ENCODE assay signal across 8 cellular contexts in the genomic region with DNA sequence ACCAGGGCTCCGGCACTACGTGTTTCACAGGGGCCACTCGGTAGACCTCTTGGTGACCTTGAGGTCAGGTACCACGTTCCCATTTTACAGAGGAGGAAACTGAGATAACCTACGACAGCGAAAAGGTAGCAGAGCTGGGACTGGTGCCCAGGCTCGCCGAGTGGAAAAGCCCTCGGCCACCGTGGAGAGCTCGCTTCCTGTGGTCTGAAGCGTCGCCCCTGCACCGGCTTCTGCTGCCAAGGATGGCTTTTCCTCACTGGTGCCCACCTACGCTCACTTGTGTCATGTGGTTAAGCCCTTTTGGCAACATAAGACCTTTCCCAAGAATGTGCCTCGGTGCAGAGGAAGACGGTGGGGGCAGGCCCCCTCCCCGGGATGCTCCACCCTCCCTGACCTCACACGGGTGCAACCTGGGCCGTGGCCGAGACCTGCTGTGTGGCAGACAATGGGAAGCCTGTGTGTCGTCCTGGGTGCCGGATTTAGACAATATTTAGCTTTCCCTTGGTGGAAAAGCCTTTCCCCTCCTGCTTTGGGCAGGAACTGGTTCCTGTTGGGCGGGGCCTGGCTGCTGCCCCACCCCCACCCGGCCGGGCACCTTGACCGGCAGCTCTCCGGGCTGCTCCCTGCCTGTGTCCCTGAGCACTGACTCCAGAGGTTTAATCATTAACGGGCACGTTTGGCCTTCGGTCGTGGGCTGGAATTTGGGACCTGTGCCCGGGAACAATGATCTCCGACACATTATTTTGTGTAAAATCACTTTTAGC.
A peak's percentile ranks its signal among the peaks of the same experiment; 100 is the strongest.
DNase-seq lines count a peak whose midpoint lies in the region; ATAC-seq lines count a peak whose summit lies in the region.

No MANE protein-coding gene starts in this region.

- H3K36me3 ChIP-seq in ACC112 (ENCODE audit: insufficient read depth, low read length) (no peaks in the 10 kb centered on the region), mucosa of stomach (ENCODE audit: control insufficient read depth, insufficient read depth, low read length) (no peaks in the 10 kb centered on the region)

- peak overlapping the region; percentile 48 for H2AFZ ChIP-seq in ACC112 (ENCODE audit: low read length, unreplicated experiment)

- H3K79me2 ChIP-seq in ACC112 (ENCODE audit: control insufficient read depth, insufficient read depth, low read length, unreplicated experiment): no peaks in the 10 kb centered on the region

- H3K27ac ChIP-seq in ACC112 (ENCODE audit: low read depth, low read length): peak overlapping the region; percentile 36; the same call in 1 of the 2 replicates

- H3K4me3 ChIP-seq in ACC112 (ENCODE audit: low read depth, low read length): peak overlapping the region; percentile 65
- H3K4me3 ChIP-seq in mucosa of stomach (ENCODE audit: low read length): peak overlapping the region; percentile 53

- H3K9ac ChIP-seq in mucosa of stomach (ENCODE audit: low read length): peak overlapping the region; percentile 74

- DNase-seq in HPDE6-E6E7 (ENCODE audit: extremely low spot score): peak; percentile 65
- peak; percentile 68 for DNase-seq in cerebellar cortex (ENCODE audit: low spot score)
- DNase-seq in NCI-H187 treated with DMSO at 0.1 percent for 48 hours (lab: John Stamatoyannopoulos, UW): no peak
- DNase-seq in DMS 273 treated with DMSO at 0.1 percent for 48 hours (lab: John Stamatoyannopoulos, UW): no peak

- no peak for ATAC-seq in HG02870 (IDR thresholded peaks at IDR 0.05; ENCODE audit: unreplicated experiment)
- no peak for ATAC-seq in HG03378 (IDR thresholded peaks at IDR 0.05; ENCODE audit: unreplicated experiment)

- no peaks in the 10 kb centered on the region for H3K27me3 ChIP-seq in ACC112 (ENCODE audit: insufficient read depth, low read length)
- H3K27me3 ChIP-seq in mucosa of stomach (ENCODE audit: control insufficient read depth, insufficient read depth, low read length): peaks cover 6% of the 10 kb centered on the region

- H3K9me3 ChIP-seq in mucosa of stomach (ENCODE audit: control insufficient read depth, low read length): no peaks in the 10 kb centered on the region

- H3K4me1 ChIP-seq in ACC112 (ENCODE audit: control insufficient read depth, insufficient read depth, low read length, unreplicated experiment) (peaks cover 18% of the 10 kb centered on the region), mucosa of stomach (ENCODE audit: control insufficient read depth, insufficient read depth, low read length) (peaks cover 47% of the 10 kb centered on the region)

Comparison
In these comparisons a context has a peak if more than half of its experiments do, and no peak if none do; other contexts are left out.
1. DNase-seq: peak in HPDE6-E6E7 (single experiment) and cerebellar cortex (single experiment); none in NCI-H187 treated with DMSO at 0.1 percent for 48 hours (single experiment) and DMS 273 treated with DMSO at 0.1 percent for 48 hours (single experiment).